Comparison of ENCODE assay signal across 19 cellular contexts in genomic region chr9:69054989-69055388, GRCh38. TPM values are rescaled to one million over a fixed set of nuclear protein-coding genes. Genes with fewer than 3 reads are reported as not detected.
"Had no signal": no experiment of that assay in that cellular context is flagged by ENCODE, and none has a peak within 500 bp of the region (broad histone marks: within the 10 kb centered on the region; RNA-seq: fewer than 3 reads in every experiment).

No MANE protein-coding gene starts in this region.

- H3K36me3 ChIP-seq: breast epithelium, tibial artery had no signal

- H3K4me1 ChIP-seq: breast epithelium, gastrocnemius medialis had no signal

- DNase-seq: activated CD4-positive, alpha-beta T cell treated with anti-CD3 and anti-CD28 coated beads for 1 hour; activated CD4-positive, alpha-beta T cell treated with anti-CD3 and anti-CD28 coated beads, Interleukin-2, amount 50 U/mL, for 1 hour; activated CD8-positive, alpha-beta T cell treated with anti-CD3 and anti-CD28 coated beads, Interleukin-2, amount 10 ng/mL, durations not matched to agents 7 days and 5 days; activated gamma-delta T cell treated with Interleukin-2 at 50 U/mL for 16 hours; activated T-cell treated with anti-CD3 and anti-CD28 coated beads, Interleukin-2, amount 50 U/mL, for 1 hour; gastrocnemius medialis; naive thymus-derived CD4-positive, alpha-beta T cell; stimulated activated CD4-positive, alpha-beta T cell treated with anti-CD3 and anti-CD28 coated beads, Interleukin-4, amount 100 ng/mL, for 1 hour; stimulated activated naive CD4-positive, alpha-beta T cell treated with Interleukin-2 at 50 U/mL for 16 hours; T-helper 1 cell; WERI-Rb-1 had no signal

- H3K4me3 ChIP-seq: breast epithelium, esophagus muscularis mucosa, gastrocnemius medialis, tibial artery had no signal

- H3K27me3 ChIP-seq: breast epithelium, esophagus muscularis mucosa, gastrocnemius medialis, tibial artery had no signal

- ATAC-seq: naive thymus-derived CD4-positive, alpha-beta T cell had no signal

- H3K27ac ChIP-seq: breast epithelium, gastrocnemius medialis, tibial artery, WERI-Rb-1 had no signal

- H3K9me3 ChIP-seq: breast epithelium, esophagus muscularis mucosa, gastrocnemius medialis, tibial artery had no signal

RNA-seq across cellular contexts. Expression of gene PRKACG, which starts 41.1 kb away (rescaled TPM):
- total RNA-seq: activated CD8-positive, alpha-beta T cell treated with anti-CD3 and anti-CD28 coated beads, Interleukin-2, amount 10 ng/mL, durations not matched to agents 7 days and 5 days; breast epithelium; dermis microvascular lymphatic vessel endothelial cell; esophagus muscularis mucosa; gastrocnemius medialis; liver; naive thymus-derived CD4-positive, alpha-beta T cell; neural crest cell; occipital lobe; renal cortical epithelial cell had no signal
- polyA plus RNA-seq: liver; naive thymus-derived CD4-positive, alpha-beta T cell had no signal
